23 cellular contexts compared by ENCODE assay signal in the genomic region with DNA sequence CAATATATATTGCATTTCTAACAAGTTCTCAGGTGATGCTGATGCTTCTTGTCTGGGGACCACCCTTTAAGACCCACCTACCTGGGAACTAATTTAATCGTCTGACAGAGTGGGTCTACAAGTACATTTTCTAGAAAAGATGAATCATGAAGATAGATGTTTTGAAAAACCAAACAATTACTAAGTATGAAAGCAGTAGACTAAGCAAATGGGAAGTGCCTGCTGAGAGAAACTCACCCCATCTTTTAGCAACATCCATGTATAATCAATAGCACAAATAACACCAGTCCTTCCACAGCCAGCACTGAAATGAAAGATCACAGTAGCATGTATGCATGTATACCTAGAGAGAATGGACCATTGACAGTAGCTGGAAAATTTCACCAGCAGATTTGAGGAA. TPM values are rescaled to one million over a fixed set of nuclear protein-coding genes. Genes with fewer than 3 reads are reported as not detected.
DNase-seq lines count a peak whose midpoint lies in the region; ATAC-seq lines count a peak whose summit lies in the region.
"Had no signal": no experiment of that assay in that cellular context is flagged by ENCODE, and none has a peak within 500 bp of the region (broad histone marks: within the 10 kb centered on the region; RNA-seq: fewer than 3 reads in every experiment).

No MANE protein-coding gene starts in this region.

- H3K36me3 Mint-ChIP-seq in activated CD4-positive, alpha-beta T cell treated with anti-CD3 and anti-CD28 coated beads, Interleukin-2, amount 10 ng/mL, durations not matched to agents 24 days and 14 days (ENCODE audit: low read depth) = peaks cover 69% of the 10 kb centered on the region
- peaks cover 48 to 63% of the 10 kb centered on the region in 2 donors for H3K36me3 Mint-ChIP-seq in CD4-positive, alpha-beta memory T cell
- peaks cover 47% of the 10 kb centered on the region for H3K36me3 Mint-ChIP-seq in activated CD4-positive, alpha-beta memory T cell treated with anti-CD3 and anti-CD28 coated beads for 36 hours
- H3K36me3 Mint-ChIP-seq in activated naive CD8-positive, alpha-beta T cell treated with anti-CD3 and anti-CD28 coated beads, Interleukin-2, amount 50 U/mL, for 24 hours (ENCODE audit: low read depth) = peaks cover 72% of the 10 kb centered on the region

- DNase-seq in activated CD4-positive, alpha-beta T cell treated with anti-CD3 and anti-CD28 coated beads, Interleukin-2, amount 10 ng/mL, durations not matched to agents 24 days and 14 days = no peak
- no peak for DNase-seq in activated CD4-positive, alpha-beta T cell treated with anti-CD3 and anti-CD28 coated beads for 1 hour
- DNase-seq in CD4-positive, alpha-beta memory T cell = no peak
- no peak for DNase-seq in activated CD4-positive, alpha-beta memory T cell treated with anti-CD3 and anti-CD28 coated beads for 36 hours
- DNase-seq in activated naive CD8-positive, alpha-beta T cell treated with anti-CD3 and anti-CD28 coated beads, Interleukin-2, amount 50 U/mL, for 24 hours = no peak
- no peak for DNase-seq in NCI-H510A (lab: John Stamatoyannopoulos, UW)
- DNase-seq: 8988T; GDM1; HCEC 1CT; KG1; NCI-H1092 treated with DMSO at 0.1 percent for 48 hours; NCI-H1436 treated with DMSO at 0.1 percent for 48 hours; NCI-H2029; NCI-H226; NCI-H524; NCI-H774; NK-92 treated with Interleukin-12 subunit alpha and Interleukin-12 subunit beta, amount 100 ng/mL, for 24 hours; OCI-M1; SJCRH30 had no signal

- H3K27me3 ChIP-seq in CD4-positive, alpha-beta memory T cell (ENCODE audit: insufficient read depth, low read length) = no peaks in the 10 kb centered on the region
- H3K27me3 ChIP-seq: BLaER1 treated with 17β-estradiol and CSF1 and Interleukin-3, amounts not matched to agents 10 nM and 100 nM; SJCRH30 had no signal

- CTCF ChIA-PET in CD4-positive, alpha-beta memory T cell (lab: Charles Lee; ENCODE audit: partially characterized antibody) = no interaction called here
- CTCF ChIA-PET in activated CD4-positive, alpha-beta memory T cell treated with anti-CD3 and anti-CD28 coated beads for 36 hours (lab: Charles Lee) = no interaction called here

- peak overlapping the region; percentile 42 for H3K27ac Mint-ChIP-seq in activated CD4-positive, alpha-beta T cell treated with anti-CD3 and anti-CD28 coated beads, Interleukin-2, amount 10 ng/mL, durations not matched to agents 24 days and 14 days
- peak overlapping the region in 5 of 7 donors; percentile 11 to 65 (median 43) for H3K27ac Mint-ChIP-seq in CD4-positive, alpha-beta memory T cell
- H3K27ac Mint-ChIP-seq in activated CD4-positive, alpha-beta memory T cell treated with anti-CD3 and anti-CD28 coated beads for 36 hours = peak overlapping the region; percentile 74
- peak overlapping the region; percentile 3 for H3K27ac Mint-ChIP-seq in activated naive CD8-positive, alpha-beta T cell treated with anti-CD3 and anti-CD28 coated beads, Interleukin-2, amount 50 U/mL, for 24 hours
- H3K27ac Mint-ChIP-seq: GM23338 had no signal

- peaks cover 25% of the 10 kb centered on the region for H3K36me3 ChIP-seq in CD4-positive, alpha-beta memory T cell (ENCODE audit: insufficient read depth, low read length)
- H3K36me3 ChIP-seq: SJCRH30 had no signal

- no peak overlapping the region for H3K27ac ChIP-seq in CD4-positive, alpha-beta memory T cell (ENCODE audit: low read depth, low read length)
- H3K27ac ChIP-seq: BLaER1 treated with 17β-estradiol and CSF1 and Interleukin-3, amounts not matched to agents 10 nM and 100 nM; SJCRH30 had no signal

- H3K9me3 Mint-ChIP-seq in activated CD4-positive, alpha-beta T cell treated with anti-CD3 and anti-CD28 coated beads, Interleukin-2, amount 10 ng/mL, durations not matched to agents 24 days and 14 days = peaks cover 5% of the 10 kb centered on the region
- no peaks in the 10 kb centered on the region for H3K9me3 Mint-ChIP-seq in CD4-positive, alpha-beta memory T cell
- no peaks in the 10 kb centered on the region for H3K9me3 Mint-ChIP-seq in activated CD4-positive, alpha-beta memory T cell treated with anti-CD3 and anti-CD28 coated beads for 36 hours
- no peaks in the 10 kb centered on the region for H3K9me3 Mint-ChIP-seq in activated naive CD8-positive, alpha-beta T cell treated with anti-CD3 and anti-CD28 coated beads, Interleukin-2, amount 50 U/mL, for 24 hours
- H3K9me3 Mint-ChIP-seq: GM23338 had no signal

- no peaks in the 10 kb centered on the region for H3K9me3 ChIP-seq in CD4-positive, alpha-beta memory T cell (ENCODE audit: control insufficient read depth in 1 of 2, low read length in 2 of 2)
- H3K9me3 ChIP-seq: SJCRH30 had no signal

- peaks cover 15% of the 10 kb centered on the region for H3K4me1 ChIP-seq in CD4-positive, alpha-beta memory T cell (ENCODE audit: insufficient read depth, low read length)
- H3K4me1 ChIP-seq: SJCRH30 had no signal

- intact Hi-C loops in activated CD4-positive, alpha-beta T cell treated with anti-CD3 and anti-CD28 coated beads, Interleukin-2, amount 10 ng/mL, durations not matched to agents 24 days and 14 days (cut with micrococcal nuclease) = loop anchor here (5.0 kb wide), 1 partner anchor 48 kb away; a partner anchor contains a TSS
- intact Hi-C loops in CD4-positive, alpha-beta memory T cell (cut with micrococcal nuclease) = no loop called here
- intact Hi-C loops in activated CD4-positive, alpha-beta memory T cell treated with anti-CD3 and anti-CD28 coated beads for 36 hours (cut with micrococcal nuclease) = loop anchor here (2.0 kb wide), 1 partner anchor 17 kb away; a partner anchor contains a TSS

- H3K4me3 Mint-ChIP-seq in activated CD4-positive, alpha-beta T cell treated with anti-CD3 and anti-CD28 coated beads, Interleukin-2, amount 10 ng/mL, durations not matched to agents 24 days and 14 days = no peak overlapping the region
- no peak overlapping the region for H3K4me3 Mint-ChIP-seq in CD4-positive, alpha-beta memory T cell
- no peak overlapping the region for H3K4me3 Mint-ChIP-seq in activated CD4-positive, alpha-beta memory T cell treated with anti-CD3 and anti-CD28 coated beads for 36 hours
- H3K4me3 Mint-ChIP-seq in activated naive CD8-positive, alpha-beta T cell treated with anti-CD3 and anti-CD28 coated beads, Interleukin-2, amount 50 U/mL, for 24 hours = no peak overlapping the region
- H3K4me3 Mint-ChIP-seq: GM23338 had no signal

- no peaks in the 10 kb centered on the region for H3K27me3 Mint-ChIP-seq in activated CD4-positive, alpha-beta T cell treated with anti-CD3 and anti-CD28 coated beads, Interleukin-2, amount 10 ng/mL, durations not matched to agents 24 days and 14 days
- H3K27me3 Mint-ChIP-seq in CD4-positive, alpha-beta memory T cell = no peaks in the 10 kb centered on the region
- no peaks in the 10 kb centered on the region for H3K27me3 Mint-ChIP-seq in activated CD4-positive, alpha-beta memory T cell treated with anti-CD3 and anti-CD28 coated beads for 36 hours
- no peaks in the 10 kb centered on the region for H3K27me3 Mint-ChIP-seq in activated naive CD8-positive, alpha-beta T cell treated with anti-CD3 and anti-CD28 coated beads, Interleukin-2, amount 50 U/mL, for 24 hours

- H3K4me3 ChIP-seq in CD4-positive, alpha-beta memory T cell (ENCODE audit: low read length in 2 of 2) = no peak overlapping the region
- H3K4me3 ChIP-seq: BLaER1 treated with 17β-estradiol and CSF1 and Interleukin-3, amounts not matched to agents 10 nM and 100 nM; GM23338; SJCRH30 had no signal

- H3K4me1 Mint-ChIP-seq in activated CD4-positive, alpha-beta T cell treated with anti-CD3 and anti-CD28 coated beads, Interleukin-2, amount 10 ng/mL, durations not matched to agents 24 days and 14 days = peaks cover 34% of the 10 kb centered on the region
- peaks cover 14 to 23% (median 19%) of the 10 kb centered on the region in 4 donors for H3K4me1 Mint-ChIP-seq in CD4-positive, alpha-beta memory T cell
- peaks cover 29% of the 10 kb centered on the region for H3K4me1 Mint-ChIP-seq in activated CD4-positive, alpha-beta memory T cell treated with anti-CD3 and anti-CD28 coated beads for 36 hours (ENCODE audit: low read depth)
- peaks cover 36% of the 10 kb centered on the region for H3K4me1 Mint-ChIP-seq in activated naive CD8-positive, alpha-beta T cell treated with anti-CD3 and anti-CD28 coated beads, Interleukin-2, amount 50 U/mL, for 24 hours
- H3K4me1 Mint-ChIP-seq: GM23338 had no signal

- POLR2A ChIA-PET in CD4-positive, alpha-beta memory T cell (lab: Charles Lee; ENCODE audit: partially characterized antibody) = no interaction called here
- POLR2A ChIA-PET in activated CD4-positive, alpha-beta memory T cell treated with anti-CD3 and anti-CD28 coated beads for 36 hours (lab: Charles Lee) = interaction anchor here (1.5 kb wide), 1 partner anchor 18 kb away, joined by 4 read pairs; no protein-coding TSS in a partner anchor

- ATAC-seq in activated naive CD8-positive, alpha-beta T cell treated with anti-CD3 and anti-CD28 coated beads, Interleukin-2, amount 50 U/mL, for 24 hours = no peak
- no peak for ATAC-seq in GM21825 (IDR thresholded peaks at IDR 0.05; ENCODE audit: unreplicated experiment)
- no peak for ATAC-seq in HG03460 (IDR thresholded peaks at IDR 0.05; ENCODE audit: unreplicated experiment)
- ATAC-seq: GM23338 had no signal

RNA-seq across cellular contexts. Expression of a gene that starts 17.3 kb away (rescaled TPM):
- total RNA-seq in activated CD4-positive, alpha-beta T cell treated with anti-CD3 and anti-CD28 coated beads, Interleukin-2, amount 10 ng/mL, durations not matched to agents 24 days and 14 days = 60.4 and 64.1 TPM in 2 replicates
- total RNA-seq in CD4-positive, alpha-beta memory T cell = 10 to 100 TPM; 32.2 to 33.7 TPM
- polyA plus RNA-seq in CD4-positive, alpha-beta memory T cell = 10 to 100 TPM; 38.1 to 66.1 TPM
- total RNA-seq in activated CD4-positive, alpha-beta memory T cell treated with anti-CD3 and anti-CD28 coated beads for 36 hours = 10 to 100 TPM; 45.2 to 45.7 TPM
- total RNA-seq: GM23338 had no signal

RNA-seq across cellular contexts. Expression of a gene that starts 33.1 kb away (rescaled TPM):
- 0.40 and 1.0 TPM in 2 replicates for total RNA-seq in activated CD4-positive, alpha-beta T cell treated with anti-CD3 and anti-CD28 coated beads, Interleukin-2, amount 10 ng/mL, durations not matched to agents 24 days and 14 days
- 1 to 10 TPM; 1.3 to 2.1 TPM for total RNA-seq in CD4-positive, alpha-beta memory T cell
- polyA plus RNA-seq in CD4-positive, alpha-beta memory T cell = 1 to 10 TPM in 1 of 2 donors, under 1 TPM in 1; 0.75 to 1.3 TPM
- total RNA-seq in activated CD4-positive, alpha-beta memory T cell treated with anti-CD3 and anti-CD28 coated beads for 36 hours = under 1 TPM; 0.22 to 0.93 TPM
- total RNA-seq: GM23338 had no signal
- polyA plus RNA-seq: GM23338 had no signal

RNA-seq across cellular contexts. Expression of a gene that starts 42.0 kb away (rescaled TPM):
- 20.9 and 21.5 TPM in 2 replicates for total RNA-seq in activated CD4-positive, alpha-beta T cell treated with anti-CD3 and anti-CD28 coated beads, Interleukin-2, amount 10 ng/mL, durations not matched to agents 24 days and 14 days
- 10 to 100 TPM; 58.7 to 60.2 TPM for total RNA-seq in CD4-positive, alpha-beta memory T cell
- polyA plus RNA-seq in CD4-positive, alpha-beta memory T cell = 10 to 100 TPM; 41.1 to 52.0 TPM
- 10 to 100 TPM; 17.5 to 18.5 TPM for total RNA-seq in activated CD4-positive, alpha-beta memory T cell treated with anti-CD3 and anti-CD28 coated beads for 36 hours

RNA-seq across cellular contexts. Expression of a gene that starts 50.4 kb away (rescaled TPM):
- 41.7 and 42.3 TPM in 2 replicates for total RNA-seq in activated CD4-positive, alpha-beta T cell treated with anti-CD3 and anti-CD28 coated beads, Interleukin-2, amount 10 ng/mL, durations not matched to agents 24 days and 14 days
- total RNA-seq in CD4-positive, alpha-beta memory T cell = 10 to 100 TPM; 74.5 to 75.5 TPM
- 10 to 100 TPM in 1 of 2 donors, 1 to 10 TPM in 1; 8.9 to 12.9 TPM for polyA plus RNA-seq in CD4-positive, alpha-beta memory T cell
- 10 to 100 TPM; 41.4 to 42.2 TPM for total RNA-seq in activated CD4-positive, alpha-beta memory T cell treated with anti-CD3 and anti-CD28 coated beads for 36 hours

RNA-seq across cellular contexts. Expression of a gene that starts 50.9 kb away (rescaled TPM):
- 21.5 and 22.5 TPM in 2 replicates for total RNA-seq in activated CD4-positive, alpha-beta T cell treated with anti-CD3 and anti-CD28 coated beads, Interleukin-2, amount 10 ng/mL, durations not matched to agents 24 days and 14 days
- total RNA-seq in CD4-positive, alpha-beta memory T cell = 1 to 10 TPM; 5.1 to 5.4 TPM
- 1 to 10 TPM; 2.8 to 5.3 TPM for polyA plus RNA-seq in CD4-positive, alpha-beta memory T cell
- total RNA-seq in activated CD4-positive, alpha-beta memory T cell treated with anti-CD3 and anti-CD28 coated beads for 36 hours = 10 to 100 TPM; 19.4 to 19.6 TPM

Comparison
In these comparisons a context has a peak if more than half of its experiments do, and no peak if none do; other contexts are left out.
1. H3K27ac Mint-ChIP-seq: peak in every context shown above with its lines; median percentile 74 in activated CD4-positive, alpha-beta memory T cell treated with anti-CD3 and anti-CD28 coated beads for 36 hours; 43 in CD4-positive, alpha-beta memory T cell; 42 in activated CD4-positive, alpha-beta T cell treated with anti-CD3 and anti-CD28 coated beads, Interleukin-2, amount 10 ng/mL, durations not matched to agents 24 days and 14 days; 3 in activated naive CD8-positive, alpha-beta T cell treated with anti-CD3 and anti-CD28 coated beads, Interleukin-2, amount 50 U/mL, for 24 hours.